1 cellular context compared by ENCODE assay signal in genomic region chr3:112333386-112334334, GRCh38.
TF ChIP-seq lines count a peak whose summit lies in the region.

No MANE protein-coding gene starts in this region.

TF ChIP-seq in WTC11, 78 proteins besides CTCF, POLR2A, EP300 and RAD21 (continued from another document):
- TF ChIP-seq, protein P1, sequence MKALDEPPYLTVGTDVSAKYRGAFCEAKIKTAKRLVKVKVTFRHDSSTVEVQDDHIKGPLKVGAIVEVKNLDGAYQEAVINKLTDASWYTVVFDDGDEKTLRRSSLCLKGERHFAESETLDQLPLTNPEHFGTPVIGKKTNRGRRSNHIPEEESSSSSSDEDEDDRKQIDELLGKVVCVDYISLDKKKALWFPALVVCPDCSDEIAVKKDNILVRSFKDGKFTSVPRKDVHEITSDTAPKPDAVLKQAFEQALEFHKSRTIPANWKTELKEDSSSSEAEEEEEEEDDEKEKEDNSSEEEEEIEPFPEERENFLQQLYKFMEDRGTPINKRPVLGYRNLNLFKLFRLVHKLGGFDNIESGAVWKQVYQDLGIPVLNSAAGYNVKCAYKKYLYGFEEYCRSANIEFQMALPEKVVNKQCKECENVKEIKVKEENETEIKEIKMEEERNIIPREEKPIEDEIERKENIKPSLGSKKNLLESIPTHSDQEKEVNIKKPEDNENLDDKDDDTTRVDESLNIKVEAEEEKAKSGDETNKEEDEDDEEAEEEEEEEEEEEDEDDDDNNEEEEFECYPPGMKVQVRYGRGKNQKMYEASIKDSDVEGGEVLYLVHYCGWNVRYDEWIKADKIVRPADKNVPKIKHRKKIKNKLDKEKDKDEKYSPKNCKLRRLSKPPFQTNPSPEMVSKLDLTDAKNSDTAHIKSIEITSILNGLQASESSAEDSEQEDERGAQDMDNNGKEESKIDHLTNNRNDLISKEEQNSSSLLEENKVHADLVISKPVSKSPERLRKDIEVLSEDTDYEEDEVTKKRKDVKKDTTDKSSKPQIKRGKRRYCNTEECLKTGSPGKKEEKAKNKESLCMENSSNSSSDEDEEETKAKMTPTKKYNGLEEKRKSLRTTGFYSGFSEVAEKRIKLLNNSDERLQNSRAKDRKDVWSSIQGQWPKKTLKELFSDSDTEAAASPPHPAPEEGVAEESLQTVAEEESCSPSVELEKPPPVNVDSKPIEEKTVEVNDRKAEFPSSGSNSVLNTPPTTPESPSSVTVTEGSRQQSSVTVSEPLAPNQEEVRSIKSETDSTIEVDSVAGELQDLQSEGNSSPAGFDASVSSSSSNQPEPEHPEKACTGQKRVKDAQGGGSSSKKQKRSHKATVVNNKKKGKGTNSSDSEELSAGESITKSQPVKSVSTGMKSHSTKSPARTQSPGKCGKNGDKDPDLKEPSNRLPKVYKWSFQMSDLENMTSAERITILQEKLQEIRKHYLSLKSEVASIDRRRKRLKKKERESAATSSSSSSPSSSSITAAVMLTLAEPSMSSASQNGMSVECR (CRISPR knock-in tag; IDR thresholded peaks at IDR 0.05; ENCODE audit: borderline replicate concordance) = no peak; the same call in 1 of the 2 replicates
- TF ChIP-seq ZNF138 (CRISPR knock-in tag; conservative IDR thresholded peaks at IDR 0.05) = no peak
- no peak for TF ChIP-seq CBFB (CRISPR knock-in tag; IDR thresholded peaks at IDR 0.05; ENCODE audit: low read depth)
- TF ChIP-seq, protein P2, sequence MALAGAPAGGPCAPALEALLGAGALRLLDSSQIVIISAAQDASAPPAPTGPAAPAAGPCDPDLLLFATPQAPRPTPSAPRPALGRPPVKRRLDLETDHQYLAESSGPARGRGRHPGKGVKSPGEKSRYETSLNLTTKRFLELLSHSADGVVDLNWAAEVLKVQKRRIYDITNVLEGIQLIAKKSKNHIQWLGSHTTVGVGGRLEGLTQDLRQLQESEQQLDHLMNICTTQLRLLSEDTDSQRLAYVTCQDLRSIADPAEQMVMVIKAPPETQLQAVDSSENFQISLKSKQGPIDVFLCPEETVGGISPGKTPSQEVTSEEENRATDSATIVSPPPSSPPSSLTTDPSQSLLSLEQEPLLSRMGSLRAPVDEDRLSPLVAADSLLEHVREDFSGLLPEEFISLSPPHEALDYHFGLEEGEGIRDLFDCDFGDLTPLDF (CRISPR knock-in tag; IDR thresholded peaks at IDR 0.05) = no peak
- no peak for TF ChIP-seq AR (CRISPR knock-in tag; IDR thresholded peaks at IDR 0.05)
- no peak for TF ChIP-seq ZNF219 (CRISPR knock-in tag; IDR thresholded peaks at IDR 0.05; ENCODE audit: borderline replicate concordance)
- peak; percentile 42; the same call in 1 of the 2 replicates for TF ChIP-seq SMAD3 (CRISPR knock-in tag; IDR thresholded peaks at IDR 0.05; ENCODE audit: borderline replicate concordance)
- TF ChIP-seq ZNF281 (CRISPR knock-in tag; IDR thresholded peaks at IDR 0.05) = no peak
- TF ChIP-seq RELA (CRISPR knock-in tag; IDR thresholded peaks at IDR 0.05; ENCODE audit: borderline replicate concordance) = no peak
